In genomic region chr10:28839600-28840007, GRCh38 we compare ENCODE assay signal across 11 cellular contexts.
DNase-seq lines count a peak whose midpoint lies in the region; ATAC-seq, FAIRE-seq and TF ChIP-seq lines count a peak whose summit lies in the region.
"Had no signal": no experiment of that assay in that cellular context is flagged by ENCODE, and none has a peak within 500 bp of the region (broad histone marks: within the 10 kb centered on the region; RNA-seq: fewer than 3 reads in every experiment).

No MANE protein-coding gene starts in this region.

- DNase-seq in A549 (ENCODE audit: low read depth in 1 of 2, low spot score in 1 of 2) = peak in 1 of 2 experiments; percentile 69
- DNase-seq in NCI-H2029 treated with DMSO at 0.1 percent for 48 hours (lab: John Stamatoyannopoulos, UW) = peak; percentile 57
- peak in 2 of 4 donors; percentile 17 to 22 for DNase-seq in body of pancreas
- peak; percentile 78 for DNase-seq in left kidney (ENCODE audit: low read depth, low spot score)
- no peak for DNase-seq in GM20000 (ENCODE audit: low spot score)
- no peak for DNase-seq in GF-D8 (lab: John Stamatoyannopoulos, UW)
- no peak for DNase-seq in KG1 (lab: John Stamatoyannopoulos, UW)
- DNase-seq in activated CD8-positive, alpha-beta T cell treated with anti-CD3 and anti-CD28 coated beads for 36 hours = no peak
- DNase-seq: activated CD8-positive, alpha-beta memory T cell treated with anti-CD3 and anti-CD28 coated beads, Interleukin-2, amount 10 ng/mL, durations not matched to agents 7 days and 5 days; central memory CD4-positive, alpha-beta T cell; stimulated activated naive CD4-positive, alpha-beta T cell treated with Interleukin-2 at 50 U/mL for 16 hours had no signal

- ATAC-seq in A549 (peak in 1 of 2 experiments; percentile 51; a peak in 3 of 6 replicates), body of pancreas (peak; percentile 48)
- no peak for ATAC-seq in activated CD8-positive, alpha-beta T cell treated with anti-CD3 and anti-CD28 coated beads for 36 hours
- ATAC-seq: activated CD8-positive, alpha-beta memory T cell treated with anti-CD3 and anti-CD28 coated beads, Interleukin-2, amount 10 ng/mL, durations not matched to agents 7 days and 5 days had no signal

- TF ChIP-seq RAD21 in A549 (conservative IDR thresholded peaks at IDR 0.05 in 1 of 2, IDR thresholded peaks at IDR 0.05 in 1 of 2) = no peak

- peaks cover 3% of the 10 kb centered on the region for H3K27me3 Mint-ChIP-seq in activated CD8-positive, alpha-beta T cell treated with anti-CD3 and anti-CD28 coated beads for 36 hours
- H3K27me3 Mint-ChIP-seq: activated CD8-positive, alpha-beta memory T cell treated with anti-CD3 and anti-CD28 coated beads, Interleukin-2, amount 10 ng/mL, durations not matched to agents 7 days and 5 days had no signal

- no peaks in the 10 kb centered on the region for H3K27me3 ChIP-seq in body of pancreas

- TF ChIP-seq POLR2A in A549 (IDR thresholded peaks at IDR 0.05; ENCODE audit: low read length) (no peak), body of pancreas (IDR thresholded peaks at IDR 0.05) (no peak)

- CTCF ChIA-PET in A549 (lab: Yijun Ruan, JAX) = interaction anchor here (0.8 to 3.3 kb wide), 3 partner anchors 32 to 209 kb away, joined by 3 to 15 read pairs (median 4); no protein-coding TSS in a partner anchor
- CTCF ChIA-PET in activated CD8-positive, alpha-beta T cell treated with anti-CD3 and anti-CD28 coated beads for 36 hours (lab: Charles Lee) = interaction anchor here (0.7 kb wide), 1 partner anchor 12 kb away, joined by 3 read pairs; no protein-coding TSS in a partner anchor

- no peak for FAIRE-seq in A549 (lab: Jason Lieb, UNC)

- intact Hi-C loops in body of pancreas (cut with DNase I) = no loop called here
- intact Hi-C loops in activated CD8-positive, alpha-beta T cell treated with anti-CD3 and anti-CD28 coated beads for 36 hours (cut with micrococcal nuclease) = no loop called here

- 15% methylated on average over 6 of the region's 6 CpGs for WGBS in A549 (ENCODE audit: missing lambda C conversion rate)
- WGBS in body of pancreas, 2 donors = 7 to 25% methylated on average over 6 of the region's 6 CpGs

- no peak overlapping the region for H3K27ac Mint-ChIP-seq in activated CD8-positive, alpha-beta T cell treated with anti-CD3 and anti-CD28 coated beads for 36 hours
- H3K27ac Mint-ChIP-seq: activated CD8-positive, alpha-beta memory T cell treated with anti-CD3 and anti-CD28 coated beads, Interleukin-2, amount 10 ng/mL, durations not matched to agents 7 days and 5 days had no signal

- POLR2A ChIA-PET in A549 (lab: Yijun Ruan, JAX) = no interaction called here
- POLR2A ChIA-PET in activated CD8-positive, alpha-beta T cell treated with anti-CD3 and anti-CD28 coated beads for 36 hours (lab: Charles Lee) = interaction anchor here (0.6 kb wide), 1 partner anchor 1676 kb away, joined by 3 read pairs; no protein-coding TSS in a partner anchor

- H3K4me1 ChIP-seq in A549 (peaks cover 47% of the 10 kb centered on the region), body of pancreas (peaks cover 8% of the 10 kb centered on the region)

- no peak overlapping the region for H3K4me3 ChIP-seq in A549
- no peak overlapping the region for H3K4me3 ChIP-seq in body of pancreas

- TF ChIP-seq CTCF in A549 (IDR thresholded peaks at IDR 0.05) (no peak), body of pancreas (IDR thresholded peaks at IDR 0.05) (no peak), GM20000 (IDR thresholded peaks at IDR 0.05; ENCODE audit: extremely low read depth, missing control alignments) (no peak)
- no peak for TF ChIP-seq CTCF in activated CD8-positive, alpha-beta T cell treated with anti-CD3 and anti-CD28 coated beads for 36 hours (IDR thresholded peaks at IDR 0.05)

- H3K27ac ChIP-seq in A549 = peak overlapping the region; percentile 36 to 55; a peak in 5 of 6 replicates
- H3K27ac ChIP-seq in body of pancreas = peak overlapping the region in 1 of 4 donors; percentile 44

- H3K4me1 Mint-ChIP-seq in activated CD8-positive, alpha-beta T cell treated with anti-CD3 and anti-CD28 coated beads for 36 hours (ENCODE audit: low read depth) = no peaks in the 10 kb centered on the region
- H3K4me1 Mint-ChIP-seq: activated CD8-positive, alpha-beta memory T cell treated with anti-CD3 and anti-CD28 coated beads, Interleukin-2, amount 10 ng/mL, durations not matched to agents 7 days and 5 days had no signal

- no peaks in the 10 kb centered on the region for H3K36me3 ChIP-seq in body of pancreas (replicated peaks in 1 of 2; ENCODE audit: insufficient read depth in 1 of 2, low read depth in 2 of 2)

- no peaks in the 10 kb centered on the region for H3K36me3 Mint-ChIP-seq in activated CD8-positive, alpha-beta T cell treated with anti-CD3 and anti-CD28 coated beads for 36 hours (ENCODE audit: low read depth)
- H3K36me3 Mint-ChIP-seq: activated CD8-positive, alpha-beta memory T cell treated with anti-CD3 and anti-CD28 coated beads, Interleukin-2, amount 10 ng/mL, durations not matched to agents 7 days and 5 days had no signal

- no peak for TF ChIP-seq EP300 in A549 (IDR thresholded peaks at IDR 0.05)

- H3K4me2 ChIP-seq in A549 = peak overlapping the region; percentile 61

- peaks cover 7% of the 10 kb centered on the region for H3K9me3 ChIP-seq in A549
- peaks cover 0 to 2% (median 0%) of the 10 kb centered on the region in 3 donors for H3K9me3 ChIP-seq in body of pancreas

- no peaks in the 10 kb centered on the region for H3K9me3 Mint-ChIP-seq in activated CD8-positive, alpha-beta T cell treated with anti-CD3 and anti-CD28 coated beads for 36 hours

- H3K4me3 Mint-ChIP-seq in activated CD8-positive, alpha-beta T cell treated with anti-CD3 and anti-CD28 coated beads for 36 hours = no peak overlapping the region
- H3K4me3 Mint-ChIP-seq: activated CD8-positive, alpha-beta memory T cell treated with anti-CD3 and anti-CD28 coated beads, Interleukin-2, amount 10 ng/mL, durations not matched to agents 7 days and 5 days had no signal

TF ChIP-seq in A549, 52 proteins besides CTCF, POLR2A, EP300 and RAD21:
- peak; percentile 35; the same call in 1 of the 2 replicates for TF ChIP-seq GATA3 (IDR thresholded peaks at IDR 0.05; ENCODE audit: borderline replicate concordance)
- no peak for TF ChIP-seq RNF2 (IDR thresholded peaks at IDR 0.05; ENCODE audit: borderline replicate concordance, low read depth)

Comparison
In these comparisons a context has a peak if more than half of its experiments do, and no peak if none do; other contexts are left out.
1. DNase-seq: peak in NCI-H2029 treated with DMSO at 0.1 percent for 48 hours (single experiment) and left kidney (single experiment); none in GM20000 (single experiment), GF-D8 (single experiment), KG1 (single experiment) and activated CD8-positive, alpha-beta T cell treated with anti-CD3 and anti-CD28 coated beads for 36 hours (single experiment).